Comparison of ENCODE assay signal across 9 cellular contexts in the genomic region with DNA sequence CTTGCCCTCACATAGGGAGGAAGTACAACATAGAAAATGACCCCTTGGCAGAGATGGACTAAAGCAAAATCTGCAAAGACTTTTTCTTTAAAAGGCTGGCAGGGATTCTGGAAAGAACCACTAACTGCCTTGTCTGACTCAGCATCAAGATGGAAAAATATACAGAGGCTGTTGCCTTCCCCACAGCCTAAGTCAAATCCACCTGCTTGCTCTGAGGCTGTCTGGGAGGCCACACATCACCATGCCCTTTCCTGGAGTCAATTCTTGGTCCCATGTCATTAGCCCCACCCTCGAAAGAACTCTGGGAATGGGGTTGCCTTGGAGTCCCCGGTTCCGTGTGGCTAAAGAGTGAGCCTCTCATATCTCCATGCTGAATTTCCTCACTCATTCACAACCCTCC. TPM values are rescaled to one million over a fixed set of nuclear protein-coding genes. Genes with fewer than 3 reads are reported as not detected.
DNase-seq lines count a peak whose midpoint lies in the region; ATAC-seq and TF ChIP-seq lines count a peak whose summit lies in the region.
"Had no signal": no experiment of that assay in that cellular context is flagged by ENCODE, and none has a peak within 500 bp of the region (broad histone marks: within the 10 kb centered on the region; RNA-seq: fewer than 3 reads in every experiment).

No MANE protein-coding gene starts in this region.

- H3K4me3 ChIP-seq in astrocyte of the spinal cord (ENCODE audit: low read depth, low read length) (no peak overlapping the region), mesodermal cell (ENCODE audit: extremely low read depth, insufficient read depth, low read length, poor library complexity, severe bottlenecking) (no peak overlapping the region), aorta (ENCODE audit: low read length in 2 of 2) (no peak overlapping the region)

- H3K4me1 ChIP-seq in mesodermal cell (ENCODE audit: control insufficient read depth, insufficient read depth, low read length, poor library complexity, severe bottlenecking) (peaks cover 47% of the 10 kb centered on the region), aorta (ENCODE audit: control insufficient read depth in 1 of 2, insufficient read depth in 2 of 2, low read length in 2 of 2) (peaks cover 5 to 6% of the 10 kb centered on the region in 2 donors)

- H3K9me3 ChIP-seq in mesodermal cell (ENCODE audit: control insufficient read depth, low read length) = no peaks in the 10 kb centered on the region
- H3K9me3 ChIP-seq in aorta (ENCODE audit: control insufficient read depth, low read length) = no peaks in the 10 kb centered on the region

- intact Hi-C loops in left cardiac atrium (cut with DNase I) = no loop called here
- intact Hi-C loops in Right ventricle myocardium inferior (cut with DNase I) = loop anchor here (5.0 kb wide), 1 partner anchor 59 kb away; no protein-coding TSS in a partner anchor
- intact Hi-C loops in aorta (cut with DNase I) = loop anchor here (2.0 to 5.0 kb wide), 4 partner anchors 59 to 79 kb away; no protein-coding TSS in a partner anchor

- peak; percentile 33 for DNase-seq in left cardiac atrium
- DNase-seq in Right ventricle myocardium inferior (ENCODE audit: missing footprints) = no peak
- peak; percentile 79 for DNase-seq in astrocyte of the spinal cord (ENCODE audit: low read depth, low spot score)
- DNase-seq in aorta = no peak
- DNase-seq in T-helper 9 cell = no peak

- H3K27ac ChIP-seq in mesodermal cell (ENCODE audit: low read depth, low read length, severe bottlenecking) = peak overlapping the region; percentile 91
- peak overlapping the region; percentile 86 to 91 for H3K27ac ChIP-seq in aorta (ENCODE audit: low read depth in 1 of 2, low read length in 2 of 2)

- no peaks in the 10 kb centered on the region for H3K27me3 ChIP-seq in aorta (ENCODE audit: control insufficient read depth in 1 of 2, insufficient read depth in 2 of 2, low read length in 1 of 2)

- no peak for TF ChIP-seq CTCF in astrocyte of the spinal cord (IDR thresholded peaks at IDR 0.05; ENCODE audit: low read depth, low read length)

- WGBS in mesodermal cell (ENCODE audit: insufficient coverage in 2 of 2), 2 experiments = 100% methylated on average over 1 of the region's 3 CpGs; no CpG with 5 or more reads in 1 of the 2 experiments
- WGBS in aorta, 2 donors = 11 to 17% methylated on average over 3 of the region's 3 CpGs

- in situ Hi-C loops in astrocyte of the spinal cord (cut with HindIII; ENCODE audit: low sequenced_read_pairs) = no loop called here

- ATAC-seq in left cardiac atrium (peak in 1 of 2 donors; percentile 30), Right ventricle myocardium inferior (no peak), aorta (ENCODE audit: low FRiP score) (peak; percentile 47), GM21381 (IDR thresholded peaks at IDR 0.05; ENCODE audit: unreplicated experiment) (no peak), HG03354 (IDR thresholded peaks at IDR 0.05; ENCODE audit: poor library complexity, severe bottlenecking, unreplicated experiment) (no peak)

- no peaks in the 10 kb centered on the region for H3K36me3 ChIP-seq in mesodermal cell (ENCODE audit: control insufficient read depth, insufficient read depth, low read length)
- H3K36me3 ChIP-seq in aorta (ENCODE audit: control insufficient read depth in 1 of 2, insufficient read depth in 2 of 2, low read length in 1 of 2) = no peaks in the 10 kb centered on the region

RNA-seq across cellular contexts. Expression of gene BMP10, which starts 39.5 kb away (rescaled TPM):
- total RNA-seq in left cardiac atrium (10 to 100 TPM in 1 of 2 donors, under 1 TPM in 1; 0.27 to 36.7 TPM), Right ventricle myocardium inferior (0.35 TPM), aorta (not detected)
- polyA plus RNA-seq in mesodermal cell (2013, experiment 1 of 2) = 20.4 TPM
- 22.8 TPM for polyA plus RNA-seq in mesodermal cell (2013, experiment 2 of 2)
- polyA plus RNA-seq in aorta = not detected
- total RNA-seq: epithelial cell of proximal tubule had no signal

Comparison
In these comparisons a context has a peak if more than half of its experiments do, and no peak if none do; other contexts are left out.
1. DNase-seq: peak in left cardiac atrium (single experiment) and astrocyte of the spinal cord (single experiment); none in Right ventricle myocardium inferior (single experiment), aorta (0 of 2) and T-helper 9 cell (single experiment).
2. intact Hi-C loops: an anchor here in Right ventricle myocardium inferior (5.0 kb wide) and aorta (2.0 to 5.0 kb wide); none called in left cardiac atrium.